ENCODE assay signal across 10 cellular contexts in the genomic region with DNA sequence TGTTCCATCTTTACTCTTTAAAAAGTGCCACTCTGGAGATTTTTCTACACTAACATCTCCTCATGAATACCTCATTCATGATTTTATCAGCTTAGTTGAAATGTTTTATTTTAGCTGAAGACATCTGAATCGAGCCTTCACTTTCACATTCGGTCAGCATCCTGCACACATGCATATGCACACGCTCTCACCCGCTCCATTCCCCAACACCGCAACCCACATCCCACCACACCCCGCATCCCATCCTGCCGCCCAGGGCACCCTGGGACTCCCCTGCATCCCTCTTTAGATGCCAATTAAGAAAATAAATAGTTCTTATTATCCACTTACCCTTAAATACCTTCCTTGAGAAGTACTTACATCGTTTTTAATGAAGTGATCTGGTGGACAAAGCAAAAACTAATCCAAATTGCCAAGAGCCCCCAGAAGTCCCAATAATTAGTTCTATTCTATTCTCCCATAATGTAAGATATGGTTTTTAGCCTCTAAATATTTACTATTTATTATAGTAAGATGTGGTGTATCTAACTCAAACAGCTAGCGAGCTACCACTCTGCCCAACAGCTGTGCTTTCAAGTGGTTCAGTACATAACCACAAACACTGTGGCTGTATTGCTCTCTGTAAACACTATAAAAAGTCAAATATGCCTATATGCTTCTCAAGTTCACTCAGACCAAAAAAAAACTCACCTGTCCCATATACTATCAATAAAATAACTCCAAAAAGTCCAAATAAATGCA. TPM values are rescaled to one million over a fixed set of nuclear protein-coding genes. Genes with fewer than 3 reads are reported as not detected.
DNase-seq lines count a peak whose midpoint lies in the region; ATAC-seq and TF ChIP-seq lines count a peak whose summit lies in the region.
"Had no signal": no experiment of that assay in that cellular context is flagged by ENCODE, and none has a peak within 500 bp of the region (broad histone marks: within the 10 kb centered on the region; RNA-seq: fewer than 3 reads in every experiment).

No MANE protein-coding gene starts in this region.

- peaks cover 26% of the 10 kb centered on the region for H3K9me3 Mint-ChIP-seq in activated naive CD4-positive, alpha-beta T cell treated with anti-CD3 and anti-CD28 coated beads, Interleukin-2, amount 10 ng/mL, durations not matched to agents 7 days and 5 days
- H3K9me3 Mint-ChIP-seq in mesothelial cell of epicardium, result peaks cover 6% of the 10 kb centered on the region

- CTCF ChIA-PET in activated naive CD4-positive, alpha-beta T cell treated with anti-CD3 and anti-CD28 coated beads, Interleukin-2, amount 10 ng/mL, durations not matched to agents 7 days and 5 days (lab: Charles Lee), result interaction anchor here (1.1 to 2.9 kb wide), 6 partner anchors 10 to 156 kb away, joined by 4 to 17 read pairs (median 6); a partner anchor contains a TSS

- ATAC-seq in HG03175 (IDR thresholded peaks at IDR 0.05; ENCODE audit: unreplicated experiment), result peak; percentile 56
- ATAC-seq in HG03025 (IDR thresholded peaks at IDR 0.05; ENCODE audit: low FRiP score, unreplicated experiment), result no peak
- ATAC-seq in GM19397 (IDR thresholded peaks at IDR 0.05; ENCODE audit: unreplicated experiment), result no peak

- no peak for TF ChIP-seq CTCF in mesothelial cell of epicardium (IDR thresholded peaks at IDR 0.05; ENCODE audit: unreplicated experiment)

- H3K27ac Mint-ChIP-seq in activated naive CD4-positive, alpha-beta T cell treated with anti-CD3 and anti-CD28 coated beads, Interleukin-2, amount 10 ng/mL, durations not matched to agents 7 days and 5 days, result peak overlapping the region; percentile 97
- no peak overlapping the region for H3K27ac Mint-ChIP-seq in mesothelial cell of epicardium

- H3K4me3 Mint-ChIP-seq in activated naive CD4-positive, alpha-beta T cell treated with anti-CD3 and anti-CD28 coated beads, Interleukin-2, amount 10 ng/mL, durations not matched to agents 7 days and 5 days, result peak overlapping the region; percentile 60
- no peak overlapping the region for H3K4me3 Mint-ChIP-seq in mesothelial cell of epicardium

- peaks cover 80% of the 10 kb centered on the region for H3K4me1 Mint-ChIP-seq in activated naive CD4-positive, alpha-beta T cell treated with anti-CD3 and anti-CD28 coated beads, Interleukin-2, amount 10 ng/mL, durations not matched to agents 7 days and 5 days
- H3K4me1 Mint-ChIP-seq in mesothelial cell of epicardium, result no peaks in the 10 kb centered on the region

- H3K36me3 Mint-ChIP-seq in activated naive CD4-positive, alpha-beta T cell treated with anti-CD3 and anti-CD28 coated beads, Interleukin-2, amount 10 ng/mL, durations not matched to agents 7 days and 5 days, result peaks cover 47% of the 10 kb centered on the region
- no peaks in the 10 kb centered on the region for H3K36me3 Mint-ChIP-seq in mesothelial cell of epicardium

- peaks cover 4% of the 10 kb centered on the region for H3K27me3 Mint-ChIP-seq in activated naive CD4-positive, alpha-beta T cell treated with anti-CD3 and anti-CD28 coated beads, Interleukin-2, amount 10 ng/mL, durations not matched to agents 7 days and 5 days
- H3K27me3 Mint-ChIP-seq in mesothelial cell of epicardium (ENCODE audit: low read depth), result peaks cover 22% of the 10 kb centered on the region

- peak; percentile 15 for DNase-seq in T-helper 9 cell
- peak; percentile 88 for DNase-seq in activated naive CD4-positive, alpha-beta T cell treated with anti-CD3 and anti-CD28 coated beads, Interleukin-2, amount 10 ng/mL, durations not matched to agents 7 days and 5 days
- DNase-seq in stimulated activated CD4-positive, alpha-beta T cell treated with anti-CD3 and anti-CD28 coated beads, Interleukin-4, amount 100 ng/mL, for 24 hours, result peak; percentile 47
- no peak for DNase-seq in mesothelial cell of epicardium (ENCODE audit: low spot score in 2 of 2, unreplicated experiment in 2 of 2)
- no peak for DNase-seq in NCI-H187 treated with DMSO at 0.1 percent for 48 hours (lab: John Stamatoyannopoulos, UW)
- DNase-seq: GDM1, OCI-M1 had no signal

RNA-seq across cellular contexts. Expression of a gene that starts 38.2 kb away (rescaled TPM):
- not detected in 3 replicates for total RNA-seq in mesothelial cell of epicardium

RNA-seq across cellular contexts. Expression of a gene that starts 40.2 kb away (rescaled TPM):
- total RNA-seq in mesothelial cell of epicardium, result not detected in 3 replicates

Comparison
In these comparisons a context has a peak if more than half of its experiments do, and no peak if none do; other contexts are left out.
1. DNase-seq: peak in T-helper 9 cell (single experiment), activated naive CD4-positive, alpha-beta T cell treated with anti-CD3 and anti-CD28 coated beads, Interleukin-2, amount 10 ng/mL, durations not matched to agents 7 days and 5 days (single experiment) and stimulated activated CD4-positive, alpha-beta T cell treated with anti-CD3 and anti-CD28 coated beads, Interleukin-4, amount 100 ng/mL, for 24 hours (single experiment); none in mesothelial cell of epicardium (0 of 2) and NCI-H187 treated with DMSO at 0.1 percent for 48 hours (single experiment).